In genomic region chr1:93681095-93681548, GRCh38 we compare ENCODE assay signal across 8 cellular contexts. TPM values are rescaled to one million over a fixed set of nuclear protein-coding genes. Genes with fewer than 3 reads are reported as not detected.
DNase-seq lines count a peak whose midpoint lies in the region; ATAC-seq and TF ChIP-seq lines count a peak whose summit lies in the region.

No MANE protein-coding gene starts in this region.

- H3K27ac Mint-ChIP-seq in activated CD4-positive, alpha-beta T cell treated with anti-CD3 and anti-CD28 coated beads, Interleukin-2, amount 10 ng/mL, durations not matched to agents 24 days and 14 days = no peak overlapping the region
- H3K27ac Mint-ChIP-seq in activated B cell treated with CpG ODN at 0.5 μM for 24 hours = peak overlapping the region; percentile 94
- peak overlapping the region; percentile 65 for H3K27ac Mint-ChIP-seq in progenitor cell of endocrine pancreas

- peak; percentile 62 for DNase-seq in activated CD4-positive, alpha-beta T cell treated with anti-CD3 and anti-CD28 coated beads, Interleukin-2, amount 10 ng/mL, durations not matched to agents 24 days and 14 days
- no peak for DNase-seq in activated CD4-positive, alpha-beta T cell treated with anti-CD3 and anti-CD28 coated beads, Interleukin-2, amount 50 U/mL, for 1 hour
- DNase-seq in activated B cell treated with CpG ODN at 0.5 μM for 24 hours = no peak
- peak; percentile 55 for DNase-seq in germinal center (ENCODE audit: low spot score)
- no peak for DNase-seq in progenitor cell of endocrine pancreas (ENCODE audit: low spot score, unreplicated experiment)
- no peak for DNase-seq in cerebellum (ENCODE audit: low spot score)

- peaks cover 4% of the 10 kb centered on the region for H3K36me3 Mint-ChIP-seq in activated CD4-positive, alpha-beta T cell treated with anti-CD3 and anti-CD28 coated beads, Interleukin-2, amount 10 ng/mL, durations not matched to agents 24 days and 14 days (ENCODE audit: low read depth)
- H3K36me3 Mint-ChIP-seq in activated B cell treated with CpG ODN at 0.5 μM for 24 hours (ENCODE audit: low read depth) (peaks cover 34% of the 10 kb centered on the region), progenitor cell of endocrine pancreas (ENCODE audit: insufficient read depth) (no peaks in the 10 kb centered on the region)

- ATAC-seq in HG02970 (IDR thresholded peaks at IDR 0.05; ENCODE audit: low FRiP score, unreplicated experiment) (peak; percentile 11), activated B cell treated with CpG ODN at 0.5 μM for 24 hours (ENCODE audit: low read depth) (peak; percentile 47), GM18861 (IDR thresholded peaks at IDR 0.05; ENCODE audit: unreplicated experiment) (no peak)

- TF ChIP-seq CTCF in activated B cell treated with CpG ODN at 0.5 μM for 24 hours (IDR thresholded peaks at IDR 0.05) = no peak
- TF ChIP-seq CTCF in progenitor cell of endocrine pancreas (IDR thresholded peaks at IDR 0.05; ENCODE audit: unreplicated experiment) = no peak

- H3K27me3 Mint-ChIP-seq in activated CD4-positive, alpha-beta T cell treated with anti-CD3 and anti-CD28 coated beads, Interleukin-2, amount 10 ng/mL, durations not matched to agents 24 days and 14 days = peaks cover 75% of the 10 kb centered on the region
- H3K27me3 Mint-ChIP-seq in activated B cell treated with CpG ODN at 0.5 μM for 24 hours (no peaks in the 10 kb centered on the region), progenitor cell of endocrine pancreas (peaks cover 39% of the 10 kb centered on the region)

- H3K9me3 Mint-ChIP-seq in activated CD4-positive, alpha-beta T cell treated with anti-CD3 and anti-CD28 coated beads, Interleukin-2, amount 10 ng/mL, durations not matched to agents 24 days and 14 days = no peaks in the 10 kb centered on the region
- no peaks in the 10 kb centered on the region for H3K9me3 Mint-ChIP-seq in activated B cell treated with CpG ODN at 0.5 μM for 24 hours
- H3K9me3 Mint-ChIP-seq in progenitor cell of endocrine pancreas (ENCODE audit: low read depth) = no peaks in the 10 kb centered on the region

- intact Hi-C loops in activated CD4-positive, alpha-beta T cell treated with anti-CD3 and anti-CD28 coated beads, Interleukin-2, amount 10 ng/mL, durations not matched to agents 24 days and 14 days (cut with micrococcal nuclease) = loop anchor here (2.0 to 10.0 kb wide), 3 partner anchors 36 to 236 kb away; partner anchors contain the start of gene FNBP1L
- intact Hi-C loops in activated B cell treated with CpG ODN at 0.5 μM for 24 hours (cut with micrococcal nuclease) = loop anchor here (1.0 to 10.0 kb wide), 10 partner anchors 23 to 734 kb away; partner anchors contain the start of genes ABCD3 and DR1

- CTCF ChIA-PET in activated B cell treated with CpG ODN at 0.5 μM for 24 hours (lab: Charles Lee) = interaction anchor here (0.7 to 6.6 kb wide), 13 partner anchors 9 to 132 kb away, joined by 3 to 49 read pairs (median 5); no protein-coding TSS in a partner anchor

- POLR2A ChIA-PET in activated B cell treated with CpG ODN at 0.5 μM for 24 hours (lab: Charles Lee) = interaction anchor here (0.8 to 3.7 kb wide), 18 partner anchors 10 to 165 kb away, joined by 3 to 34 read pairs (median 5); no protein-coding TSS in a partner anchor

- peaks cover 8% of the 10 kb centered on the region for H3K4me1 Mint-ChIP-seq in activated CD4-positive, alpha-beta T cell treated with anti-CD3 and anti-CD28 coated beads, Interleukin-2, amount 10 ng/mL, durations not matched to agents 24 days and 14 days
- peaks cover 76% of the 10 kb centered on the region for H3K4me1 Mint-ChIP-seq in activated B cell treated with CpG ODN at 0.5 μM for 24 hours
- peaks cover 18% of the 10 kb centered on the region for H3K4me1 Mint-ChIP-seq in progenitor cell of endocrine pancreas (ENCODE audit: low read depth)

- peak overlapping the region; percentile 83 for H3K4me3 Mint-ChIP-seq in activated CD4-positive, alpha-beta T cell treated with anti-CD3 and anti-CD28 coated beads, Interleukin-2, amount 10 ng/mL, durations not matched to agents 24 days and 14 days
- H3K4me3 Mint-ChIP-seq in activated B cell treated with CpG ODN at 0.5 μM for 24 hours = peak overlapping the region; percentile 99
- peak overlapping the region; percentile 86 for H3K4me3 Mint-ChIP-seq in progenitor cell of endocrine pancreas (ENCODE audit: low read depth)

RNA-seq across cellular contexts. Expression of gene BCAR3, which starts 0.5 kb away (rescaled TPM):
- total RNA-seq in activated CD4-positive, alpha-beta T cell treated with anti-CD3 and anti-CD28 coated beads, Interleukin-2, amount 10 ng/mL, durations not matched to agents 24 days and 14 days = 0.45 and 0.61 TPM in 2 replicates
- total RNA-seq in activated B cell treated with CpG ODN at 0.5 μM for 24 hours = 54.0 and 59.5 TPM in 2 replicates
- total RNA-seq in progenitor cell of endocrine pancreas = 7.1 and 10.5 TPM in 2 replicates
- total RNA-seq in cerebellum = 8.5 TPM

Comparison
In these comparisons a context has a peak if more than half of its experiments do, and no peak if none do; other contexts are left out.
1. DNase-seq: peak in activated CD4-positive, alpha-beta T cell treated with anti-CD3 and anti-CD28 coated beads, Interleukin-2, amount 10 ng/mL, durations not matched to agents 24 days and 14 days (single experiment) and germinal center (single experiment); none in activated CD4-positive, alpha-beta T cell treated with anti-CD3 and anti-CD28 coated beads, Interleukin-2, amount 50 U/mL, for 1 hour (single experiment), activated B cell treated with CpG ODN at 0.5 μM for 24 hours (single experiment), progenitor cell of endocrine pancreas (single experiment) and cerebellum (single experiment).
2. Peak in every context shown above with its lines, with median percentiles within 50 percentile points of each other: H3K4me3 Mint-ChIP-seq.